Comparison of ENCODE assay signal across 8 cellular contexts in genomic region chr4:49154709-49155108, GRCh38.
A peak's percentile ranks its signal among the peaks of the same experiment; 100 is the strongest.
DNase-seq lines count a peak whose midpoint lies in the region; ATAC-seq, FAIRE-seq and TF ChIP-seq lines count a peak whose summit lies in the region.
"Not testable (repeated sequence)": the region's sequence is repeated elsewhere in the genome, so short reads cannot be mapped to it uniquely, and the experiment has no call there.

No MANE protein-coding gene starts in this region.

- TF ChIP-seq RAD21 in HepG2 (CRISPR knock-in tag; IDR thresholded peaks at IDR 0.05) = not testable (repeated sequence)

- not testable (repeated sequence) for H3K27ac ChIP-seq in CD4-positive, alpha-beta T cell (ENCODE audit: low read depth, low read length); HepG2 (ENCODE audit: extremely low read length, insufficient read depth, low read length); gastrocnemius medialis

- not testable (repeated sequence) for H4K20me1 ChIP-seq in HepG2 (ENCODE audit: insufficient read depth, low read length)

- peak; percentile 53 for ATAC-seq in CD4-positive, alpha-beta T cell (ENCODE audit: poor library complexity)
- ATAC-seq in GM19467 (IDR thresholded peaks at IDR 0.05; ENCODE audit: unreplicated experiment) (peak; percentile 39), HG02870 (IDR thresholded peaks at IDR 0.05; ENCODE audit: unreplicated experiment) (peak; percentile 34), WTC11 (peak; percentile 46; the same call in 1 of the 2 replicates), HepG2 (peak; percentile 63), gastrocnemius medialis (peak; percentile 38 to 46)

- CTCF ChIA-PET in CD4-positive, alpha-beta T cell (lab: Charles Lee); WTC11 (lab: Charles Lee); HepG2 (lab: Yijun Ruan, JAX; ENCODE audit: low intra/inter-chr PET ratio, low total read pairs): not testable (repeated sequence)

- not testable (repeated sequence) for TF ChIP-seq EP300 in HepG2 (IDR thresholded peaks at IDR 0.05; ENCODE audit: low read depth in 2 of 2, low read length in 2 of 2); HepG2 (CRISPR knock-in tag; IDR thresholded peaks at IDR 0.05; ENCODE audit: borderline replicate concordance)

- peaks cover 66% of the 10 kb centered on the region for H3K9me3 ChIP-seq in CD4-positive, alpha-beta T cell (ENCODE audit: control insufficient read depth, low read length)
- peaks cover 84% of the 10 kb centered on the region for H3K9me3 ChIP-seq in HepG2 (ENCODE audit: low read length)
- not testable (repeated sequence) for H3K9me3 ChIP-seq in gastrocnemius medialis

- WGBS in HepG2 (ENCODE audit: low lambda C conversion rate) = 3% methylated on average over 8 of the region's 8 CpGs

- intact Hi-C loops in CD4-positive, alpha-beta T cell (cut with DNase I, micrococcal nuclease); HepG2 (cut with micrococcal nuclease; ENCODE audit: unreplicated experiment); gastrocnemius medialis (cut with DNase I; ENCODE audit: low total_unique reads): not testable (repeated sequence)

- not testable (repeated sequence) for H3K4me2 ChIP-seq in HepG2 (ENCODE audit: low read depth, low read length)

- not testable (repeated sequence) for FAIRE-seq in HepG2 (lab: Jason Lieb, UNC)

- not testable (repeated sequence) for BruUV-seq in HepG2 (replicated peaks; lab: Mats Ljungman, UMichigan)

- not testable (repeated sequence) for H3K9ac ChIP-seq in HepG2 (ENCODE audit: insufficient read depth, low read depth, low read length)

- in situ Hi-C loops in HepG2 (cut with HindIII; ENCODE audit: extremely low pct_ligation_motif_present, low pct_unique_long_range_greater_than_20kb); gastrocnemius medialis (cut with MboI; ENCODE audit: low sequenced_read_pairs in 4 of 4): not testable (repeated sequence)

- DNase-seq in CD4-positive, alpha-beta T cell; WTC11 (ENCODE audit: low spot score); gastrocnemius medialis: not testable (repeated sequence)
- DNase-seq in HK-2 (ENCODE audit: unreplicated experiment) = peak; percentile 1
- peak; percentile 73 for DNase-seq in fibroblast of the aortic adventitia (ENCODE audit: low read depth)
- peak; percentile 64 for DNase-seq in HepG2 (ENCODE audit: low spot score)

- not testable (repeated sequence) for H3K4me1 Mint-ChIP-seq in CD4-positive, alpha-beta T cell (ENCODE audit: low read depth); WTC11

- H3K27me3 Mint-ChIP-seq in CD4-positive, alpha-beta T cell = not testable (repeated sequence)
- H3K27me3 Mint-ChIP-seq in WTC11 (ENCODE audit: low read depth) = peaks cover 57% of the 10 kb centered on the region

- peaks cover 44% of the 10 kb centered on the region for H3K9me3 Mint-ChIP-seq in CD4-positive, alpha-beta T cell
- peaks cover 74% of the 10 kb centered on the region for H3K9me3 Mint-ChIP-seq in WTC11

- not testable (repeated sequence) for H3K27ac Mint-ChIP-seq in CD4-positive, alpha-beta T cell; WTC11

- not testable (repeated sequence) for TF ChIP-seq POLR2A in HepG2 (IDR thresholded peaks at IDR 0.05; ENCODE audit: insufficient read depth in 1 of 2, low read depth in 2 of 2, low read length in 2 of 2); gastrocnemius medialis (IDR thresholded peaks at IDR 0.05)

- not testable (repeated sequence) for TF ChIP-seq CTCF in CD4-positive, alpha-beta T cell (IDR thresholded peaks at IDR 0.05); WTC11 (IDR thresholded peaks at IDR 0.05); fibroblast of the aortic adventitia (IDR thresholded peaks at IDR 0.05; ENCODE audit: insufficient read depth, low read length); HepG2 (CRISPR knock-in tag; IDR thresholded peaks at IDR 0.05); gastrocnemius medialis (IDR thresholded peaks at IDR 0.05 in 4 of 5, conservative IDR thresholded peaks at IDR 0.05 in 1 of 5)

- not testable (repeated sequence) for H3K4me3 ChIP-seq in fibroblast of the aortic adventitia (ENCODE audit: low read depth, low read length); HepG2 (replicated peaks in 1 of 3; ENCODE audit: insufficient read depth in 1 of 3, low read depth in 2 of 3, low read length in 3 of 3); gastrocnemius medialis

- H2AFZ ChIP-seq in HepG2 (ENCODE audit: low read length) = not testable (repeated sequence)

- H3K27me3 ChIP-seq in CD4-positive, alpha-beta T cell (ENCODE audit: control insufficient read depth, insufficient read depth, low read length); HepG2 (ENCODE audit: control insufficient read depth in 1 of 2, insufficient read depth in 2 of 2, low read length in 2 of 2); gastrocnemius medialis: not testable (repeated sequence)

- POLR2A ChIA-PET in CD4-positive, alpha-beta T cell (lab: Charles Lee); WTC11 (lab: Charles Lee); HepG2 (lab: Yijun Ruan, JAX): not testable (repeated sequence)

- H3K36me3 ChIP-seq in HepG2 (replicated peaks in 1 of 2; ENCODE audit: control insufficient read depth in 1 of 2, insufficient read depth in 2 of 2, low read length in 2 of 2); gastrocnemius medialis: not testable (repeated sequence)

- not testable (repeated sequence) for H3K4me1 ChIP-seq in HepG2 (ENCODE audit: insufficient read depth, low read length); gastrocnemius medialis

- not testable (repeated sequence) for H3K79me2 ChIP-seq in HepG2 (ENCODE audit: insufficient read depth, low read length)

- H3K36me3 Mint-ChIP-seq in CD4-positive, alpha-beta T cell (ENCODE audit: low read depth) = peaks cover 51% of the 10 kb centered on the region
- peaks cover 90% of the 10 kb centered on the region for H3K36me3 Mint-ChIP-seq in WTC11

- H3K4me3 Mint-ChIP-seq in CD4-positive, alpha-beta T cell; WTC11: not testable (repeated sequence)
